In the genomic region with DNA sequence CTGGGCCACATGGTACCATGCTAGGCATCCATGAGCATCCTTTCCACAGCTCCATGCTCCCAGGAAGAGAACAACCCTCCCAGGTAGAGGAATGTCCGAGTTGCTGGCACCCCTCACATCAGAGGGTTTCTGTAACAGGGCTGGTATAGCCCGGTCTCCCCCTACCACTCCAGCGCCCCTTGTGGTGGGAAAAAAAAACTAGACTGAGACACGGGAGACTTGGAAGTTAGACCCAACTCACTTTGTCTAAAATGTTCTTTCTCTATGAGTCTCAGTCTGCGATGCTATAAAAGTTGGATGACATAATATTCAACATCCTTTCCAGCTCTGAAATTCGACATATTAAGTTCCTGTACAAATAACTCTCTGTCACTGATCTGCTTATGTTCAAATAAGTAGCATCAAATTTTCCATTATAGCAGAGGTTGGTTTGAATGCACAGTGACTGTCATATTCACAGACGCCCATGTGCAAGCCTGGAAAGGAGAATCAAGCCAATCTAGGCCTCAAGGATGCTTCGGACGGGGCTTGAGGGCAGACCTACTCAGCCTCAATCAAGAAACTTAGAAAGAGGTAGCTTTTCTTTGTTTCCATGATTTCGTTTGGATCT, we compare ENCODE assay signal across 8 cellular contexts. TPM values are rescaled to one million over a fixed set of nuclear protein-coding genes. Genes with fewer than 3 reads are reported as not detected.
DNase-seq lines count a peak whose midpoint lies in the region; ATAC-seq and TF ChIP-seq lines count a peak whose summit lies in the region.

No MANE protein-coding gene starts in this region.

- no peak overlapping the region for H3K4me3 ChIP-seq in WI38 (ENCODE audit: low read depth, low read length)
- H3K4me3 ChIP-seq in lower leg skin (ENCODE audit: low read depth, poor library complexity, severe bottlenecking) = no peak overlapping the region

- DNase-seq in D341Med (ENCODE audit: low spot score) (peak; percentile 71), HCEC 1CT (peak; percentile 13), islet precursor cell (peak; percentile 64), lower leg skin (ENCODE audit: low spot score in 2 of 2) (no peak), NCI-H345 (lab: John Stamatoyannopoulos, UW) (no peak)

- no peak for ATAC-seq in HG03097 (IDR thresholded peaks at IDR 0.05; ENCODE audit: low FRiP score, unreplicated experiment)
- no peak for ATAC-seq in HG03139 (IDR thresholded peaks at IDR 0.05; ENCODE audit: unreplicated experiment)

- TF ChIP-seq CTCF in WI38 (IDR thresholded peaks at IDR 0.05; ENCODE audit: low read depth, low read length) (peak; percentile 41; the same call in 1 of the 2 replicates), lower leg skin (IDR thresholded peaks at IDR 0.05) (no peak)

- no peak for TF ChIP-seq POLR2A in lower leg skin (IDR thresholded peaks at IDR 0.05)

- intact Hi-C loops in lower leg skin (cut with DNase I; ENCODE audit: low total_unique reads) = no loop called here

- WGBS in lower leg skin, 2 donors = 58 to 68% methylated on average over 10 of the region's 10 CpGs

RNA-seq across cellular contexts. Expression of a gene that starts 25.7 kb away (rescaled TPM):
- 10 to 100 TPM; 31.6 to 40.9 (median 35.9) TPM for total RNA-seq in lower leg skin

RNA-seq across cellular contexts. Expression of a gene that starts 54.5 kb away (rescaled TPM):
- total RNA-seq in lower leg skin = 100 to 1,000 TPM in 1 of 4 donors, 10 to 100 TPM in 3; 26.3 to 128 (median 44.5) TPM

Comparison
In these comparisons a context has a peak if more than half of its experiments do, and no peak if none do; other contexts are left out.
1. DNase-seq: peak in D341Med (single experiment), HCEC 1CT (single experiment) and islet precursor cell (single experiment); none in lower leg skin (0 of 2) and NCI-H345 (single experiment).